ENCODE assay signal across 25 cellular contexts in genomic region chr11:110165039-110165438, GRCh38.
"Had no signal": no experiment of that assay in that cellular context is flagged by ENCODE, and none has a peak within 500 bp of the region (broad histone marks: within the 10 kb centered on the region; RNA-seq: fewer than 3 reads in every experiment).

No MANE protein-coding gene starts in this region.

- H3K4me1 ChIP-seq: uterus had no signal

- FAIRE-seq: astrocyte, keratinocyte had no signal

- H3K36me3 ChIP-seq: uterus had no signal

- H3K9me3 ChIP-seq: neutrophil, thoracic aorta, uterus had no signal

- ATAC-seq: esophagus mucosa, left cardiac atrium, left ventricle myocardium superior, sciatic nerve, WTC11 had no signal

- H3K27me3 ChIP-seq: brain microvascular endothelial cell, neutrophil, uterus had no signal

- H3K4me3 ChIP-seq: skin epidermis, thoracic aorta, uterus had no signal

- DNase-seq: activated CD4-positive, alpha-beta memory T cell treated with anti-CD3 and anti-CD28 coated beads, Interleukin-2, amount 10 ng/mL, durations not matched to agents 7 days and 5 days; activated CD4-positive, alpha-beta T cell treated with anti-CD3 and anti-CD28 coated beads for 1 hour; activated CD4-positive, alpha-beta T cell treated with anti-CD3 and anti-CD28 coated beads, Interleukin-2, amount 10 ng/mL, durations not matched to agents 7 days and 5 days; activated effector memory CD4-positive, alpha-beta T cell treated with anti-CD3 and anti-CD28 coated beads, Interleukin-2, amount 50 U/mL, for 16 hours; activated naive CD4-positive, alpha-beta T cell treated with anti-CD3 and anti-CD28 coated beads for 36 hours; activated naive CD8-positive, alpha-beta T cell treated with anti-CD3 and anti-CD28 coated beads, Interleukin-2, amount 10 ng/mL, durations not matched to agents 7 days and 5 days; activated T-cell treated with anti-CD3 and anti-CD28 coated beads, Interleukin-2, amount 50 U/mL, for 48 hours; amniotic stem cell; brain microvascular endothelial cell; caudate nucleus; foreskin fibroblast; hippocampal formation; left cardiac atrium; left ventricle myocardium superior; stimulated activated CD4-positive, alpha-beta T cell treated with anti-CD3 and anti-CD28 coated beads, Interleukin-4, amount 100 ng/mL, for 24 hours; stimulated activated naive CD4-positive, alpha-beta T cell; uterus had no signal

- H3K27ac ChIP-seq: brain microvascular endothelial cell, neutrophil, skin epidermis, thoracic aorta, uterus had no signal
